11 cellular contexts compared by ENCODE assay signal in genomic region chr14:64195194-64195593, GRCh38.
DNase-seq lines count a peak whose midpoint lies in the region; ATAC-seq and TF ChIP-seq lines count a peak whose summit lies in the region.
"Had no signal": no experiment of that assay in that cellular context is flagged by ENCODE, and none has a peak within 500 bp of the region (broad histone marks: within the 10 kb centered on the region; RNA-seq: fewer than 3 reads in every experiment).

No MANE protein-coding gene starts in this region.

- H3K27me3 ChIP-seq in IMR-90 (ENCODE audit: control insufficient read depth, insufficient read depth, low read length): no peaks in the 10 kb centered on the region
- no peaks in the 10 kb centered on the region for H3K27me3 ChIP-seq in effector memory CD4-positive, alpha-beta T cell (replicated peaks; ENCODE audit: control insufficient read depth, insufficient read depth, low read length, poor library complexity, severe bottlenecking)

- H3K4me2 ChIP-seq in IMR-90 (ENCODE audit: low read depth, low read length): no peak overlapping the region

- dilution Hi-C loops in IMR-90 (cut with HindIII; ENCODE audit: low sequenced_read_pairs, unreplicated experiment): no loop called here

- in situ Hi-C loops in IMR-90 (cut with MboI; ENCODE audit: low sequenced_read_pairs): no loop called here

- no peak overlapping the region for H2BK20ac ChIP-seq in IMR-90 (ENCODE audit: low read depth, low read length)

- no peak for DNase-seq in Calu3
- peak; percentile 8 for DNase-seq in IMR-90
- DNase-seq in effector memory CD4-positive, alpha-beta T cell: no peak
- DNase-seq in foreskin melanocyte: no peak
- DNase-seq in NOMO-1 treated with dmso at 0.1 percent for 144 hours (lab: John Stamatoyannopoulos, UW; ENCODE audit: unreplicated experiment): no peak
- DNase-seq in NCI-H510A treated with DMSO at 0.1 percent for 48 hours (lab: John Stamatoyannopoulos, UW): no peak
- DNase-seq in LoVo (ENCODE audit: low spot score): no peak
- DNase-seq: Kasumi-1; NK-92 treated with Interleukin-12 subunit alpha and Interleukin-12 subunit beta, amount 100 ng/mL, for 24 hours had no signal

- no peak overlapping the region for H3K4me3 Mint-ChIP-seq in Calu3 (ENCODE audit: low read depth, unreplicated experiment)

- no peak overlapping the region for H2BK120ac ChIP-seq in IMR-90 (ENCODE audit: low read depth, low read length)

- no peaks in the 10 kb centered on the region for H3K9me3 Mint-ChIP-seq in Calu3 (ENCODE audit: low read depth, unreplicated experiment)

- H4K8ac ChIP-seq in IMR-90 (ENCODE audit: low read depth in 2 of 2, low read length in 2 of 2): no peak overlapping the region

- peak overlapping the region; percentile 47 for H3K27ac Mint-ChIP-seq in Calu3 (ENCODE audit: unreplicated experiment)

- H2BK15ac ChIP-seq in IMR-90 (ENCODE audit: low read depth, low read length): no peak overlapping the region

- ATAC-seq in GM18868 (IDR thresholded peaks at IDR 0.05; ENCODE audit: unreplicated experiment) (peak; percentile 73), IMR-90 (ENCODE audit: low read depth) (no peak)

- peaks cover 11% of the 10 kb centered on the region for H3K9me1 ChIP-seq in IMR-90 (ENCODE audit: insufficient read depth, low read length)

- no peak overlapping the region for H3K4me3 ChIP-seq in IMR-90 (ENCODE audit: insufficient read depth, low read depth, low read length)
- no peak overlapping the region for H3K4me3 ChIP-seq in effector memory CD4-positive, alpha-beta T cell (ENCODE audit: insufficient read depth, low read depth, low read length, poor library complexity, severe bottlenecking)

- H2AFZ ChIP-seq in IMR-90 (replicated peaks; ENCODE audit: low read length, poor library complexity): no peak overlapping the region

- H3K79me1 ChIP-seq in IMR-90 (ENCODE audit: low read depth in 1 of 2, low read length in 2 of 2): peaks cover 0 to 6% of the 10 kb centered on the region in 2 experiments; a peak in 1 of 4 replicates

- peaks cover 13% of the 10 kb centered on the region for H3K36me3 Mint-ChIP-seq in Calu3 (ENCODE audit: insufficient read depth, unreplicated experiment)

- H3K9me3 ChIP-seq in IMR-90 (ENCODE audit: control insufficient read depth, insufficient read depth, low read length): no peaks in the 10 kb centered on the region
- no peaks in the 10 kb centered on the region for H3K9me3 ChIP-seq in effector memory CD4-positive, alpha-beta T cell (ENCODE audit: control insufficient read depth, low read length)

- H2AK9ac ChIP-seq in IMR-90 (replicated peaks; ENCODE audit: low read depth, low read length, poor library complexity): no peak overlapping the region

- CTCF ChIA-PET in Calu3 (lab: Charles Lee) (no interaction called here), IMR-90 (lab: Yijun Ruan, JAX) (no interaction called here)

- no peak overlapping the region for H3K9ac ChIP-seq in IMR-90 (ENCODE audit: low read depth, low read length)

- no peak overlapping the region for H4K91ac ChIP-seq in IMR-90 (ENCODE audit: insufficient read depth, low read depth, low read length)

- H3K56ac ChIP-seq in IMR-90 (ENCODE audit: extremely low read depth, insufficient read depth, low read length): no peak overlapping the region

- no peak overlapping the region for H3K4ac ChIP-seq in IMR-90 (ENCODE audit: low read depth, low read length)

- peaks cover 11% of the 10 kb centered on the region for H3K4me1 ChIP-seq in IMR-90 (ENCODE audit: control insufficient read depth, insufficient read depth, low read length)
- H3K4me1 ChIP-seq in effector memory CD4-positive, alpha-beta T cell (ENCODE audit: control insufficient read depth, insufficient read depth, low read length, poor library complexity, severe bottlenecking): peaks cover 22% of the 10 kb centered on the region

- no peak overlapping the region for H3K14ac ChIP-seq in IMR-90 (replicated peaks; ENCODE audit: low read depth, low read length)

- BruUV-seq in Calu3 (replicated peaks; lab: Mats Ljungman, UMichigan) (no TSS peak), IMR-90 (replicated peaks; lab: Mats Ljungman, UMichigan) (no TSS peak)

- H2AK5ac ChIP-seq in IMR-90 (ENCODE audit: low read depth, low read length): no peak overlapping the region

- intact Hi-C loops in Calu3 (cut with micrococcal nuclease; ENCODE audit: unreplicated experiment): no loop called here
- intact Hi-C loops in IMR-90 (cut with micrococcal nuclease): loop anchor here (10.0 kb wide), 1 partner anchor 100 kb away; the partner anchor contains the start of gene ESR2

- no peaks in the 10 kb centered on the region for H3K27me3 Mint-ChIP-seq in Calu3 (ENCODE audit: unreplicated experiment)
- H3K27me3 Mint-ChIP-seq: progenitor cell of endocrine pancreas had no signal

- H4K5ac ChIP-seq in IMR-90 (ENCODE audit: low read depth, low read length): no peak overlapping the region

- no peak for TF ChIP-seq POLR2A in IMR-90 (IDR thresholded peaks at IDR 0.05; ENCODE audit: low read depth, low read length)

- POLR2A ChIA-PET in IMR-90 (lab: Charles Lee; ENCODE audit: unreplicated experiment): no interaction called here

- peaks cover 10% of the 10 kb centered on the region for H3K4me1 Mint-ChIP-seq in Calu3 (ENCODE audit: low read depth, unreplicated experiment)

- no peak overlapping the region for H3K18ac ChIP-seq in IMR-90 (ENCODE audit: low read depth, low read length)

- H2BK5ac ChIP-seq in IMR-90 (ENCODE audit: low read depth, low read length, poor library complexity, severe bottlenecking): no peak overlapping the region

- H3K23ac ChIP-seq in IMR-90 (ENCODE audit: low read depth, low read length): no peak overlapping the region

- H3K27ac ChIP-seq in IMR-90 (ENCODE audit: insufficient read depth, low read length): no peak overlapping the region
- peak overlapping the region; percentile 71 for H3K27ac ChIP-seq in effector memory CD4-positive, alpha-beta T cell (ENCODE audit: insufficient read depth, low read length, poor library complexity, severe bottlenecking)

- no peaks in the 10 kb centered on the region for H4K20me1 ChIP-seq in IMR-90 (ENCODE audit: insufficient read depth, low read length)

- WGBS in IMR-90 (ENCODE audit: extremely low coverage in 2 of 2, insufficient read length in 1 of 2), 2 experiments: no CpG with 5 or more reads among the region's 3 CpGs

- TF ChIP-seq RAD21 in IMR-90 (IDR thresholded peaks at IDR 0.05; ENCODE audit: low read length): no peak

- no peaks in the 10 kb centered on the region for H3K36me3 ChIP-seq in IMR-90 (ENCODE audit: control insufficient read depth, insufficient read depth, low read length)
- H3K36me3 ChIP-seq in effector memory CD4-positive, alpha-beta T cell (ENCODE audit: control insufficient read depth, insufficient read depth, low read length): peaks cover 11% of the 10 kb centered on the region

- TF ChIP-seq CTCF in Calu3 (IDR thresholded peaks at IDR 0.05; ENCODE audit: unreplicated experiment) (no peak), IMR-90 (conservative IDR thresholded peaks at IDR 0.05; ENCODE audit: low read depth, low read length) (no peak)

TF ChIP-seq in IMR-90, 13 proteins besides CTCF, POLR2A, EP300 and RAD21:
- TF ChIP-seq CEBPB (IDR thresholded peaks at IDR 0.05; ENCODE audit: low read depth, low read length): no peak
- no peak for TF ChIP-seq RCOR1 (IDR thresholded peaks at IDR 0.05; ENCODE audit: insufficient replicate concordance, low read length)
- TF ChIP-seq BHLHE40 (IDR thresholded peaks at IDR 0.05; ENCODE audit: low read depth, low read length): no peak
- no peak for TF ChIP-seq MXI1 (IDR thresholded peaks at IDR 0.05; ENCODE audit: borderline replicate concordance, low read depth, low read length)
- TF ChIP-seq MAFK (IDR thresholded peaks at IDR 0.05; ENCODE audit: low read depth, low read length): no peak
- no peak for TF ChIP-seq USF2 (IDR thresholded peaks at IDR 0.05; ENCODE audit: low read depth, low read length)
- TF ChIP-seq FOS (IDR thresholded peaks at IDR 0.05; ENCODE audit: low read depth, low read length): no peak
- TF ChIP-seq NFE2L2 (IDR thresholded peaks at IDR 0.05; ENCODE audit: low read depth, low read length): no peak
- no peak for TF ChIP-seq SMC3 (IDR thresholded peaks at IDR 0.05; ENCODE audit: low read depth, low read length)
